Comparison of ENCODE assay signal across 11 cellular contexts in genomic region chr11:73217810-73218105, GRCh38. TPM values are rescaled to one million over a fixed set of nuclear protein-coding genes. Genes with fewer than 3 reads are reported as not detected.
DNase-seq lines count a peak whose midpoint lies in the region; ATAC-seq and TF ChIP-seq lines count a peak whose summit lies in the region.
"Had no signal": no experiment of that assay in that cellular context is flagged by ENCODE, and none has a peak within 500 bp of the region (broad histone marks: within the 10 kb centered on the region; RNA-seq: fewer than 3 reads in every experiment).

No MANE protein-coding gene starts in this region.

- no peaks in the 10 kb centered on the region for H3K36me3 ChIP-seq in HUES48 (ENCODE audit: control insufficient read depth, insufficient read depth, low read length)
- H3K36me3 ChIP-seq in mammary epithelial cell (ENCODE audit: insufficient read depth, low read length) = no peaks in the 10 kb centered on the region
- H3K36me3 ChIP-seq in liver (ENCODE audit: control insufficient read depth in 4 of 4, insufficient read depth in 3 of 4, low read depth in 1 of 4, low read length in 3 of 4) = no peaks in the 10 kb centered on the region
- no peaks in the 10 kb centered on the region for H3K36me3 ChIP-seq in stomach
- H3K36me3 ChIP-seq: WERI-Rb-1 had no signal

- in situ Hi-C loops in mammary epithelial cell (cut with MboI; ENCODE audit: low sequenced_read_pairs in 2 of 2) = no loop called here

- peaks cover 12% of the 10 kb centered on the region for H3K27me3 Mint-ChIP-seq in endothelial cell (ENCODE audit: unreplicated experiment)

- TF ChIP-seq EP300 in stomach (IDR thresholded peaks at IDR 0.05) = no peak

- peaks cover 43% of the 10 kb centered on the region for H3K79me2 ChIP-seq in mammary epithelial cell (ENCODE audit: insufficient read depth, low read length)

- no peaks in the 10 kb centered on the region for H3K36me3 Mint-ChIP-seq in endothelial cell (ENCODE audit: low read depth, unreplicated experiment)

- DNase-seq in mammary epithelial cell = no peak
- no peak for DNase-seq in stomach
- no peak for DNase-seq in endothelial cell (ENCODE audit: low spot score)
- DNase-seq in NCI-H2081 (lab: John Stamatoyannopoulos, UW) = no peak
- DNase-seq: effector CD4-positive, alpha-beta T cell; NCI-H2029; WERI-Rb-1 had no signal

- ATAC-seq in GM19351 (IDR thresholded peaks at IDR 0.05; ENCODE audit: unreplicated experiment) (no peak), HG03097 (IDR thresholded peaks at IDR 0.05; ENCODE audit: low FRiP score, unreplicated experiment) (no peak)

- TF ChIP-seq RAD21 in liver (IDR thresholded peaks at IDR 0.05) = no peak

- BruUV-seq in mammary epithelial cell (replicated peaks; lab: Mats Ljungman, UMichigan) = no TSS peak

- H3K27ac Mint-ChIP-seq in endothelial cell (ENCODE audit: unreplicated experiment) = no peak overlapping the region

- no peaks in the 10 kb centered on the region for H3K9me3 Mint-ChIP-seq in endothelial cell (ENCODE audit: unreplicated experiment)

- WGBS in mammary epithelial cell (ENCODE audit: low coverage, missing lambda C conversion rate) = 79% methylated on average over 4 of the region's 14 CpGs
- WGBS in liver = 27% methylated on average over 14 of the region's 14 CpGs
- WGBS in stomach, 5 donors = 19 to 37% (median 30%) methylated on average over 13 to 14 of the region's 14 CpGs

- no peaks in the 10 kb centered on the region for H3K9me3 ChIP-seq in HUES48 (ENCODE audit: control insufficient read depth, insufficient read depth, low read length)
- no peaks in the 10 kb centered on the region for H3K9me3 ChIP-seq in mammary epithelial cell (replicated peaks; ENCODE audit: insufficient read depth, low read length)
- H3K9me3 ChIP-seq in liver (ENCODE audit: control insufficient read depth in 4 of 4, low read length in 3 of 4) = no peaks in the 10 kb centered on the region
- no peaks in the 10 kb centered on the region for H3K9me3 ChIP-seq in stomach

- CTCF ChIA-PET in mammary epithelial cell (lab: Charles Lee; ENCODE audit: low non-redundant PET) = no interaction called here

- intact Hi-C loops in mammary epithelial cell (cut with micrococcal nuclease) (loop anchor here (1.0 to 2.0 kb wide), 2 partner anchors 23 to 31 kb away; no protein-coding TSS in a partner anchor), stomach (cut with DNase I; ENCODE audit: low total_unique reads) (no loop called here)

- H4K20me1 ChIP-seq in mammary epithelial cell (ENCODE audit: insufficient read depth, low read length) = no peaks in the 10 kb centered on the region

- no peak for TF ChIP-seq CTCF in mammary epithelial cell (conservative IDR thresholded peaks at IDR 0.05 in 1 of 2, IDR thresholded peaks at IDR 0.05 in 1 of 2; ENCODE audit: extremely low read depth in 1 of 2, insufficient read depth in 1 of 2, low read depth in 1 of 2, low read length in 2 of 2)
- no peak for TF ChIP-seq CTCF in liver (IDR thresholded peaks at IDR 0.05; ENCODE audit: low read depth, low read length, missing input control)
- no peak for TF ChIP-seq CTCF in stomach (IDR thresholded peaks at IDR 0.05)
- no peak for TF ChIP-seq CTCF in endothelial cell (IDR thresholded peaks at IDR 0.05; ENCODE audit: unreplicated experiment)

- H3K4me1 ChIP-seq in HUES48 (ENCODE audit: control insufficient read depth, insufficient read depth, low read length) (no peaks in the 10 kb centered on the region), mammary epithelial cell (ENCODE audit: insufficient read depth, low read length) (peaks cover 44% of the 10 kb centered on the region), liver (ENCODE audit: control insufficient read depth in 4 of 4, insufficient read depth in 4 of 4, low read length in 3 of 4) (peaks cover 3 to 28% (median 20%) of the 10 kb centered on the region in 4 donors), stomach (peaks cover 9 to 34% (median 24%) of the 10 kb centered on the region in 4 donors)

- H2AFZ ChIP-seq in mammary epithelial cell (ENCODE audit: low read depth, low read length) = peak overlapping the region; percentile 89

- dilution Hi-C loops in mammary epithelial cell (cut with HindIII; ENCODE audit: low sequenced_read_pairs) = no loop called here

- H3K9ac ChIP-seq in HUES48 (ENCODE audit: low read depth, low read length) = no peak overlapping the region
- no peak overlapping the region for H3K9ac ChIP-seq in mammary epithelial cell (ENCODE audit: insufficient read depth, low read length)
- no peak overlapping the region for H3K9ac ChIP-seq in liver (ENCODE audit: low read depth in 1 of 2, low read length in 2 of 2)

- H3K4me2 ChIP-seq in mammary epithelial cell (ENCODE audit: insufficient read depth, low read depth, low read length) = peak overlapping the region; percentile 98

- H3K27me3 ChIP-seq in HUES48 (ENCODE audit: control insufficient read depth, insufficient read depth, low read length) (peaks cover 45% of the 10 kb centered on the region), mammary epithelial cell (ENCODE audit: insufficient read depth, low read length) (no peaks in the 10 kb centered on the region), liver (ENCODE audit: control insufficient read depth in 4 of 4, insufficient read depth in 4 of 4, low read length in 3 of 4) (no peaks in the 10 kb centered on the region), stomach (peaks cover 0 to 24% (median 10%) of the 10 kb centered on the region in 3 donors)

- H3K4me3 Mint-ChIP-seq in endothelial cell (ENCODE audit: unreplicated experiment) = no peak overlapping the region

- peaks cover 5% of the 10 kb centered on the region for H3K4me1 Mint-ChIP-seq in endothelial cell (ENCODE audit: unreplicated experiment)

- TF ChIP-seq POLR2A in stomach (IDR thresholded peaks at IDR 0.05) = no peak

- peak overlapping the region; percentile 81 for H3K4me3 ChIP-seq in HUES48 (ENCODE audit: low read depth, low read length)
- peak overlapping the region; percentile 52 to 83 (median 79) for H3K4me3 ChIP-seq in mammary epithelial cell (replicated peaks in 1 of 3; ENCODE audit: insufficient read depth in 1 of 3, low read depth in 2 of 3, low read length in 3 of 3)
- peak overlapping the region; percentile 8 to 64 (median 61) for H3K4me3 ChIP-seq in liver (ENCODE audit: low read depth in 1 of 3, low read length in 3 of 3)
- peak overlapping the region; percentile 48 to 60 (median 50) for H3K4me3 ChIP-seq in stomach

- no peak overlapping the region for H3K27ac ChIP-seq in HUES48 (ENCODE audit: low read depth, low read length)
- no peak overlapping the region for H3K27ac ChIP-seq in mammary epithelial cell (ENCODE audit: insufficient read depth, low read depth, low read length)
- peak overlapping the region; percentile 75 to 80 for H3K27ac ChIP-seq in liver (ENCODE audit: low read depth in 1 of 2, low read length in 2 of 2)
- H3K27ac ChIP-seq in stomach = peak overlapping the region in 4 of 5 donors; percentile 18 to 66 (median 56)
- H3K27ac ChIP-seq: WERI-Rb-1 had no signal

TF ChIP-seq in liver, 16 proteins besides CTCF, POLR2A, EP300 and RAD21 (continues in another document):
- no peak for TF ChIP-seq REST (IDR thresholded peaks at IDR 0.05)
- no peak for TF ChIP-seq FOXA2 (IDR thresholded peaks at IDR 0.05)
- TF ChIP-seq NR2F2 (IDR thresholded peaks at IDR 0.05) = no peak
- no peak for TF ChIP-seq JUND (IDR thresholded peaks at IDR 0.05)
- TF ChIP-seq FOXA1 (IDR thresholded peaks at IDR 0.05) = no peak
- no peak for TF ChIP-seq EGR1 (IDR thresholded peaks at IDR 0.05; ENCODE audit: low read depth in 2 of 2)
- TF ChIP-seq YY1 (IDR thresholded peaks at IDR 0.05) = no peak
- no peak for TF ChIP-seq HNF4A (conservative IDR thresholded peaks at IDR 0.05)
- TF ChIP-seq HNF4G (IDR thresholded peaks at IDR 0.05) = no peak
- TF ChIP-seq RXRA (IDR thresholded peaks at IDR 0.05) = no peak

RNA-seq across cellular contexts. Expression of gene P2RY2, which starts 0.3 kb away (rescaled TPM):
- total RNA-seq in mammary epithelial cell (10 to 100 TPM in 1 of 2 donors, 1 to 10 TPM in 1; 7.8 to 21.6 TPM), liver (1 to 10 TPM; 2.4 to 3.7 TPM), stomach (10 to 100 TPM in 1 of 5 donors, 1 to 10 TPM in 2, not detected in 2; 1.0 to 13.3 (median 1.3) TPM), endothelial cell (ENCODE audit: unreplicated experiment) (0.10 TPM)
- polyA plus RNA-seq in mammary epithelial cell (27.6 TPM), liver (1 to 10 TPM; 1.8 to 2.0 TPM), stomach (1 to 10 TPM in 1 of 3 donors, under 1 TPM in 1, not detected in 1; 0.81 to 4.7 TPM)
- polyA minus RNA-seq in mammary epithelial cell = 31.5 TPM

RNA-seq across cellular contexts. Expression of gene P2RY6, which starts 54.4 kb away (rescaled TPM):
- total RNA-seq in mammary epithelial cell = under 1 TPM; under 0.01 to 0.28 TPM
- 0.46 TPM for polyA plus RNA-seq in mammary epithelial cell
- not detected for polyA minus RNA-seq in mammary epithelial cell
- under 1 TPM; 0.59 to 0.98 TPM for total RNA-seq in liver
- 1 to 10 TPM in 1 of 2 donors, under 1 TPM in 1; 0.21 to 1.3 TPM for polyA plus RNA-seq in liver
- 1 to 10 TPM in 1 of 5 donors, under 1 TPM in 1, not detected in 3; 0.29 to 1.3 TPM for total RNA-seq in stomach
- polyA plus RNA-seq in stomach = 1 to 10 TPM; 1.2 to 2.9 (median 2.1) TPM
- total RNA-seq in endothelial cell (ENCODE audit: unreplicated experiment) = 0.74 TPM

Comparison
In these comparisons a context has a peak if more than half of its experiments do, and no peak if none do; other contexts are left out.
1. H3K27ac ChIP-seq: peak in liver (2 of 2) and stomach (4 of 5); none in HUES48 (single experiment) and mammary epithelial cell (single experiment).
2. Peak in every context shown above with its lines, with median percentiles within 50 percentile points of each other: H3K4me3 ChIP-seq.